Comparison of ENCODE assay signal across 3 cellular contexts in genomic region chr19:10828981-10829821, GRCh38.
A peak's percentile ranks its signal among the peaks of the same experiment; 100 is the strongest.
TF ChIP-seq lines count a peak whose summit lies in the region.

No MANE protein-coding gene starts in this region.

TF ChIP-seq in GM23338, 12 proteins besides CTCF, POLR2A, EP300 and RAD21 (continues in another document):
- TF ChIP-seq POLR2AphosphoS5 (IDR thresholded peaks at IDR 0.05; ENCODE audit: low read depth) (no peak), ZNF462 (CRISPR knock-in tag; IDR thresholded peaks at IDR 0.05) (no peak), CREB1 (CRISPR knock-in tag; IDR thresholded peaks at IDR 0.05; ENCODE audit: low read depth) (peak; percentile 38), ZNF331 (CRISPR knock-in tag; IDR thresholded peaks at IDR 0.05; ENCODE audit: low read depth) (no peak)
- TF ChIP-seq, protein P1, sequence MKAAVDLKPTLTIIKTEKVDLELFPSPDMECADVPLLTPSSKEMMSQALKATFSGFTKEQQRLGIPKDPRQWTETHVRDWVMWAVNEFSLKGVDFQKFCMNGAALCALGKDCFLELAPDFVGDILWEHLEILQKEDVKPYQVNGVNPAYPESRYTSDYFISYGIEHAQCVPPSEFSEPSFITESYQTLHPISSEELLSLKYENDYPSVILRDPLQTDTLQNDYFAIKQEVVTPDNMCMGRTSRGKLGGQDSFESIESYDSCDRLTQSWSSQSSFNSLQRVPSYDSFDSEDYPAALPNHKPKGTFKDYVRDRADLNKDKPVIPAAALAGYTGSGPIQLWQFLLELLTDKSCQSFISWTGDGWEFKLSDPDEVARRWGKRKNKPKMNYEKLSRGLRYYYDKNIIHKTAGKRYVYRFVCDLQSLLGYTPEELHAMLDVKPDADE (IDR thresholded peaks at IDR 0.05) = no peak

TF ChIP-seq in WTC11, 78 proteins besides CTCF, POLR2A, EP300 and RAD21:
- TF ChIP-seq, protein P2, sequence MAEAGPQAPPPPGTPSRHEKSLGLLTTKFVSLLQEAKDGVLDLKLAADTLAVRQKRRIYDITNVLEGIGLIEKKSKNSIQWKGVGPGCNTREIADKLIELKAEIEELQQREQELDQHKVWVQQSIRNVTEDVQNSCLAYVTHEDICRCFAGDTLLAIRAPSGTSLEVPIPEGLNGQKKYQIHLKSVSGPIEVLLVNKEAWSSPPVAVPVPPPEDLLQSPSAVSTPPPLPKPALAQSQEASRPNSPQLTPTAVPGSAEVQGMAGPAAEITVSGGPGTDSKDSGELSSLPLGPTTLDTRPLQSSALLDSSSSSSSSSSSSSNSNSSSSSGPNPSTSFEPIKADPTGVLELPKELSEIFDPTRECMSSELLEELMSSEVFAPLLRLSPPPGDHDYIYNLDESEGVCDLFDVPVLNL (CRISPR knock-in tag; IDR thresholded peaks at IDR 0.05; ENCODE audit: borderline replicate concordance, low read depth) = 0 out of 2 replicates have a peak, but pooled peaks have one; percentile 5
- TF ChIP-seq, protein P3, sequence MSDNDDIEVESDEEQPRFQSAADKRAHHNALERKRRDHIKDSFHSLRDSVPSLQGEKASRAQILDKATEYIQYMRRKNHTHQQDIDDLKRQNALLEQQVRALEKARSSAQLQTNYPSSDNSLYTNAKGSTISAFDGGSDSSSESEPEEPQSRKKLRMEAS (CRISPR knock-in tag; IDR thresholded peaks at IDR 0.05) = no peak

TF ChIP-seq in HepG2, 621 proteins besides CTCF, POLR2A, EP300 and RAD21:
- peak; percentile 15; the same call in 1 of the 2 replicates for TF ChIP-seq ZBTB38 (CRISPR knock-in tag; IDR thresholded peaks at IDR 0.05)
- TF ChIP-seq ZBTB33 (CRISPR knock-in tag; IDR thresholded peaks at IDR 0.05) = peak; percentile 97
- TF ChIP-seq ZNF382 (CRISPR knock-in tag; IDR thresholded peaks at IDR 0.05; ENCODE audit: borderline replicate concordance) = no peak
- TF ChIP-seq ZNF768 (CRISPR knock-in tag; IDR thresholded peaks at IDR 0.05) = peak; percentile 45; the same call in 1 of the 2 replicates
- peak; percentile 59 for TF ChIP-seq AGO2 (optimal IDR thresholded peaks at IDR 0.05; ENCODE audit: low read depth, low read length)
- peak; percentile 20; the same call in 1 of the 2 replicates for TF ChIP-seq STAG1 (CRISPR knock-in tag; IDR thresholded peaks at IDR 0.05)
TF ChIP-seq in HepG2: peak in this region for 5.
